ENCODE assay signal across 23 cellular contexts in genomic region chr10:89894051-89894450, GRCh38.
"Had no signal": no experiment of that assay in that cellular context is flagged by ENCODE, and none has a peak within 500 bp of the region (broad histone marks: within the 10 kb centered on the region; RNA-seq: fewer than 3 reads in every experiment).

No MANE protein-coding gene starts in this region.

- H3K4me1 ChIP-seq: SJCRH30 had no signal

- ATAC-seq: K562, Right ventricle myocardium inferior had no signal

- H3K27ac ChIP-seq: HL-60, SJCRH30, SK-N-MC had no signal

- H3K4me3 Mint-ChIP-seq: IgD-negative memory B cell had no signal

- H3K27me3 Mint-ChIP-seq: IgD-negative memory B cell had no signal

- H3K27me3 ChIP-seq: SJCRH30 had no signal

- FAIRE-seq: HTR-8/SVneo, K562 had no signal

- H3K36me3 ChIP-seq: MG63, SJCRH30 had no signal

- H3K27ac Mint-ChIP-seq: IgD-negative memory B cell had no signal

- H3K4me3 ChIP-seq: K562, MG63, SJCRH30, SK-N-MC had no signal

- H3K36me3 Mint-ChIP-seq: IgD-negative memory B cell had no signal

- H3K9me3 ChIP-seq: MG63, SJCRH30 had no signal

- DNase-seq: MG63, NCI-H1048, NCI-H1105, NCI-H1417, NCI-H1436 treated with DMSO at 0.1 percent for 48 hours, NCI-H1694, NCI-H187 treated with DMSO at 0.1 percent for 48 hours, NCI-H2029 treated with DMSO at 0.1 percent for 48 hours, NCI-H2227 treated with DMSO at 0.1 percent for 48 hours, NCI-H446, NCI-H510A, NCI-H524 treated with DMSO at 0.1 percent for 48 hours, NCI-H69, NCI-H774, SHP77 treated with DMSO at 0.1 percent for 48 hours, SJCRH30, SW 1271 had no signal
